In genomic region chr15:32641517-32642059, GRCh38 we compare ENCODE assay signal across 8 cellular contexts. TPM values are rescaled to one million over a fixed set of nuclear protein-coding genes. Genes with fewer than 3 reads are reported as not detected.
DNase-seq lines count a peak whose midpoint lies in the region; ATAC-seq and TF ChIP-seq lines count a peak whose summit lies in the region.

Gene SCG5, plus strand, starts transcription at chr15:32641710. Its CDS starts 1,883 bp downstream, at chr15:32643593.

- no peak within 1 kb of the TSS for H4K8ac ChIP-seq in neuronal stem cell (ENCODE audit: low read depth, low read length)

- H3K4me3 Mint-ChIP-seq in endodermal cell (peak within 1 kb of the TSS; percentile 66), osteocyte (ENCODE audit: unreplicated experiment) (no peak within 1 kb of the TSS)

- H3K79me1 ChIP-seq in neuronal stem cell (ENCODE audit: low read depth, low read length), result no peaks in the 10 kb centered on the region

- H3K9me3 ChIP-seq in endodermal cell (ENCODE audit: control insufficient read depth, low read length) (no peaks in the 10 kb centered on the region), neuronal stem cell (replicated peaks in 1 of 2; ENCODE audit: control insufficient read depth in 2 of 2, insufficient read depth in 1 of 2, low read depth in 1 of 2, low read length in 2 of 2) (no peaks in the 10 kb centered on the region), vagina (no peaks in the 10 kb centered on the region)

- no peak within 1 kb of the TSS for H2AFZ ChIP-seq in neuronal stem cell (ENCODE audit: low read length)

- H3K27ac ChIP-seq in endodermal cell (ENCODE audit: low read depth, low read length), result no peak within 1 kb of the TSS
- H3K27ac ChIP-seq in neuronal stem cell (replicated peaks; ENCODE audit: low read length), result peak within 1 kb of the TSS; percentile 88
- no peak within 1 kb of the TSS for H3K27ac ChIP-seq in vagina

- H3K4ac ChIP-seq in neuronal stem cell (ENCODE audit: low read length), result no peak within 1 kb of the TSS

- H3K27me3 Mint-ChIP-seq in endodermal cell (ENCODE audit: insufficient read depth), result no peaks in the 10 kb centered on the region
- H3K27me3 Mint-ChIP-seq in osteocyte (ENCODE audit: unreplicated experiment), result no peaks in the 10 kb centered on the region

- H2BK15ac ChIP-seq in neuronal stem cell (ENCODE audit: low read length), result no peak within 1 kb of the TSS

- no peak within 1 kb of the TSS for H3K23ac ChIP-seq in neuronal stem cell (ENCODE audit: low read depth, low read length, poor library complexity)

- H2AK5ac ChIP-seq in neuronal stem cell (ENCODE audit: low read depth, low read length), result no peak within 1 kb of the TSS

- H3K4me2 ChIP-seq in neuronal stem cell (ENCODE audit: insufficient read depth, low read length, poor library complexity, severe bottlenecking), result peak within 1 kb of the TSS; percentile 54

- H3K9me3 Mint-ChIP-seq in endodermal cell (no peaks in the 10 kb centered on the region), osteocyte (ENCODE audit: unreplicated experiment) (no peaks in the 10 kb centered on the region)

- no peak within 1 kb of the TSS for H2BK12ac ChIP-seq in neuronal stem cell (ENCODE audit: low read length)

- TF ChIP-seq CTCF in endodermal cell (conservative IDR thresholded peaks at IDR 0.05) (no peak), vagina (IDR thresholded peaks at IDR 0.05) (no peak), osteocyte (IDR thresholded peaks at IDR 0.05) (no peak)

- H3K36me3 Mint-ChIP-seq in endodermal cell (ENCODE audit: low read depth) (peaks cover 19% of the 10 kb centered on the region), osteocyte (ENCODE audit: unreplicated experiment) (peaks cover 5% of the 10 kb centered on the region)

- H3K27ac Mint-ChIP-seq in endodermal cell (peak within 1 kb of the TSS; percentile 91), osteocyte (ENCODE audit: unreplicated experiment) (no peak within 1 kb of the TSS)

- no peak within 1 kb of the TSS for H3K14ac ChIP-seq in neuronal stem cell (ENCODE audit: low read length)

- intact Hi-C loops in vagina (cut with DNase I), result no loop called here

- H3K4me1 ChIP-seq in endodermal cell (ENCODE audit: control insufficient read depth, insufficient read depth, low read length), result peaks cover 9% of the 10 kb centered on the region
- H3K4me1 ChIP-seq in neuronal stem cell (ENCODE audit: control insufficient read depth in 2 of 2, insufficient read depth in 1 of 2, low read depth in 1 of 2, low read length in 2 of 2), result peaks cover 0 to 8% of the 10 kb centered on the region in 2 donors
- no peaks in the 10 kb centered on the region for H3K4me1 ChIP-seq in vagina

- H2BK5ac ChIP-seq in neuronal stem cell (ENCODE audit: low read length), result no peak within 1 kb of the TSS

- H3K9ac ChIP-seq in endodermal cell (ENCODE audit: extremely low read depth, low read length, poor library complexity, severe bottlenecking) (peak within 1 kb of the TSS; percentile 16), neuronal stem cell (ENCODE audit: low read depth, low read length, poor library complexity) (no peak within 1 kb of the TSS)

- H3K4me1 Mint-ChIP-seq in endodermal cell (peaks cover 19% of the 10 kb centered on the region), osteocyte (ENCODE audit: unreplicated experiment) (peaks cover 13% of the 10 kb centered on the region)

- WGBS in endodermal cell (ENCODE audit: insufficient coverage in 1 of 2, insufficient read length in 1 of 2), 2 experiments, result 17 to 43% methylated on average over 10 to 22 of the region's 22 CpGs
- WGBS in neuronal stem cell (ENCODE audit: extremely low coverage in 2 of 2, insufficient read length in 2 of 2, insufficient replicate concordance in 1 of 2), 2 donors, result no CpG with 5 or more reads among the region's 22 CpGs

- peak; percentile 25 for DNase-seq in EH (ENCODE audit: low read depth)
- DNase-seq in NCI-H510A (lab: John Stamatoyannopoulos, UW), result peak; percentile 80
- DNase-seq in endodermal cell, result peak; percentile 90
- DNase-seq in neuronal stem cell (ENCODE audit: low spot score), result peak; percentile 48
- no peak for DNase-seq in vagina (ENCODE audit: extremely low spot score in 2 of 2)
- no peak for DNase-seq in NK-92 (lab: John Stamatoyannopoulos, UW; ENCODE audit: unreplicated experiment)
- DNase-seq in osteocyte (ENCODE audit: extremely low spot score, unreplicated experiment), result no peak

- no peak within 1 kb of the TSS for H4K91ac ChIP-seq in neuronal stem cell (ENCODE audit: low read depth, low read length, poor library complexity)

- peak within 1 kb of the TSS; percentile 71 for H3K4me3 ChIP-seq in endodermal cell (ENCODE audit: low read length)
- H3K4me3 ChIP-seq in neuronal stem cell (ENCODE audit: low read length in 2 of 2), result peak within 1 kb of the TSS in 1 of 2 donors; percentile 83
- no peak within 1 kb of the TSS for H3K4me3 ChIP-seq in vagina

- H3K18ac ChIP-seq in neuronal stem cell (ENCODE audit: low read length), result peak within 1 kb of the TSS; percentile 86

- H2BK120ac ChIP-seq in neuronal stem cell (ENCODE audit: low read depth, low read length), result no peak within 1 kb of the TSS

- ATAC-seq in HG03108 (IDR thresholded peaks at IDR 0.05; ENCODE audit: unreplicated experiment), result no peak

- no peaks in the 10 kb centered on the region for H3K27me3 ChIP-seq in endodermal cell (ENCODE audit: control insufficient read depth, insufficient read depth, low read length, poor library complexity, severe bottlenecking)
- no peaks in the 10 kb centered on the region for H3K27me3 ChIP-seq in neuronal stem cell (ENCODE audit: control insufficient read depth in 3 of 3, insufficient read depth in 3 of 3, low read depth in 1 of 3, low read length in 3 of 3)
- H3K27me3 ChIP-seq in vagina, result no peaks in the 10 kb centered on the region

- H3K36me3 ChIP-seq in endodermal cell (ENCODE audit: control insufficient read depth, insufficient read depth, low read length), result peaks cover 37% of the 10 kb centered on the region
- H3K36me3 ChIP-seq in neuronal stem cell (replicated peaks in 1 of 2; ENCODE audit: control insufficient read depth in 2 of 2, insufficient read depth in 2 of 2, low read length in 2 of 2), result peaks cover 7 to 42% of the 10 kb centered on the region in 2 donors
- no peaks in the 10 kb centered on the region for H3K36me3 ChIP-seq in vagina

- no peak for TF ChIP-seq POLR2A in vagina (IDR thresholded peaks at IDR 0.05)

RNA-seq across cellular contexts. Expression of gene SCG5, which starts in this region (rescaled TPM):
- 10 to 100 TPM; 10.9 to 17.2 TPM for total RNA-seq in endodermal cell
- 14.9 TPM for polyA plus RNA-seq in endodermal cell (2013, experiment 1 of 2)
- polyA plus RNA-seq in endodermal cell (2013, experiment 2 of 2), result 14.2 TPM
- 53.1 TPM for polyA plus RNA-seq in neuronal stem cell (2013, experiment 1 of 2)
- polyA plus RNA-seq in neuronal stem cell (2013, experiment 2 of 2), result 57.7 TPM
- 6.1 TPM for total RNA-seq in vagina
- total RNA-seq in osteocyte, result 0.52 and 0.54 TPM in 2 replicates

Comparison
In these comparisons a context has a peak if more than half of its experiments do, and no peak if none do; other contexts are left out.
1. DNase-seq: peak in EH (single experiment), NCI-H510A (single experiment), endodermal cell (single experiment) and neuronal stem cell (single experiment); none in vagina (0 of 2), NK-92 (single experiment) and osteocyte (single experiment).